13 cellular contexts compared by ENCODE assay signal in genomic region chr9:123434619-123435240, GRCh38.
DNase-seq lines count a peak whose midpoint lies in the region; ATAC-seq and TF ChIP-seq lines count a peak whose summit lies in the region.
"Had no signal": no experiment of that assay in that cellular context is flagged by ENCODE, and none has a peak within 500 bp of the region (broad histone marks: within the 10 kb centered on the region; RNA-seq: fewer than 3 reads in every experiment).

No MANE protein-coding gene starts in this region.

- no peaks in the 10 kb centered on the region for H3K4me1 ChIP-seq in tibial nerve
- H3K4me1 ChIP-seq: stomach had no signal

- ATAC-seq in HG02885 (IDR thresholded peaks at IDR 0.05; ENCODE audit: poor library complexity, unreplicated experiment) (no peak), left ventricle myocardium superior (no peak)
- ATAC-seq: activated CD4-positive, CD25-positive, alpha-beta regulatory T cell treated with anti-CD3 and anti-CD28 coated beads, Interleukin-2, amount 50 U/mL, for 24 hours had no signal

- no peak for TF ChIP-seq POLR2A in tibial nerve (IDR thresholded peaks at IDR 0.05)

- peaks cover 7% of the 10 kb centered on the region for H3K4me1 Mint-ChIP-seq in chondrocyte (ENCODE audit: low read depth)
- H3K4me1 Mint-ChIP-seq in nephron progenitor cell = peaks cover 65% of the 10 kb centered on the region
- H3K4me1 Mint-ChIP-seq: central memory CD8-positive, alpha-beta T cell had no signal

- H3K9me3 ChIP-seq in tibial nerve = peaks cover 0 to 6% (median 0%) of the 10 kb centered on the region in 4 donors

- H3K36me3 Mint-ChIP-seq in chondrocyte (ENCODE audit: low read depth) (peaks cover 12% of the 10 kb centered on the region), nephron progenitor cell (ENCODE audit: low read depth) (peaks cover 13% of the 10 kb centered on the region)

- no peak overlapping the region for H3K4me3 Mint-ChIP-seq in chondrocyte (ENCODE audit: unreplicated experiment)
- H3K4me3 Mint-ChIP-seq in nephron progenitor cell = no peak overlapping the region
- H3K4me3 Mint-ChIP-seq: central memory CD8-positive, alpha-beta T cell had no signal

- peak; percentile 34 for DNase-seq in Daoy (ENCODE audit: low read depth)
- DNase-seq in HuH-7.5 (ENCODE audit: low spot score) = peak; percentile 52
- no peak for DNase-seq in chondrocyte (ENCODE audit: low spot score)
- peak; percentile 36 for DNase-seq in nephron progenitor cell
- no peak for DNase-seq in tibial nerve (ENCODE audit: low spot score in 2 of 2)
- no peak for DNase-seq in occipital lobe (lab: John Stamatoyannopoulos, UW)
- DNase-seq in left ventricle myocardium superior = no peak
- DNase-seq: NCI-H345; stimulated activated CD4-positive, alpha-beta T cell treated with anti-CD3 and anti-CD28 coated beads, Interleukin-2, amount 100 ng/mL, for 24 hours; stomach had no signal

- no peak overlapping the region for H3K4me3 ChIP-seq in tibial nerve
- H3K4me3 ChIP-seq: stomach had no signal

- H3K27me3 ChIP-seq in tibial nerve = no peaks in the 10 kb centered on the region
- H3K27me3 ChIP-seq: stomach had no signal

- intact Hi-C loops in left ventricle myocardium superior (cut with micrococcal nuclease) = no loop called here

- H3K27me3 Mint-ChIP-seq in chondrocyte (ENCODE audit: low read depth) = no peaks in the 10 kb centered on the region
- H3K27me3 Mint-ChIP-seq in nephron progenitor cell (ENCODE audit: low read depth, poor library complexity) = peaks cover 6% of the 10 kb centered on the region
- H3K27me3 Mint-ChIP-seq: central memory CD8-positive, alpha-beta T cell had no signal

- TF ChIP-seq EP300 in tibial nerve (IDR thresholded peaks at IDR 0.05) = no peak

- H3K27ac ChIP-seq in tibial nerve = no peak overlapping the region
- H3K27ac ChIP-seq: stomach had no signal

- TF ChIP-seq CTCF in chondrocyte (IDR thresholded peaks at IDR 0.05) (peak; percentile 37), nephron progenitor cell (IDR thresholded peaks at IDR 0.05) (peak; percentile 17), tibial nerve (IDR thresholded peaks at IDR 0.05) (no peak)

- H3K9me3 Mint-ChIP-seq in chondrocyte (ENCODE audit: low read depth) (peaks cover 4% of the 10 kb centered on the region), nephron progenitor cell (peaks cover 5% of the 10 kb centered on the region)
- H3K9me3 Mint-ChIP-seq: central memory CD8-positive, alpha-beta T cell had no signal

- WGBS in tibial nerve, 2 donors = 79 to 80% methylated on average over 9 of the region's 9 CpGs

- peaks cover 0 to 94% (median 13%) of the 10 kb centered on the region in 3 donors for H3K36me3 ChIP-seq in tibial nerve

- no peak overlapping the region for H3K27ac Mint-ChIP-seq in chondrocyte (ENCODE audit: unreplicated experiment)
- peak overlapping the region; percentile 0 for H3K27ac Mint-ChIP-seq in nephron progenitor cell

Comparison
In these comparisons a context has a peak if more than half of its experiments do, and no peak if none do; other contexts are left out.
1. DNase-seq: peak in Daoy (single experiment), HuH-7.5 (single experiment) and nephron progenitor cell (single experiment); none in chondrocyte (single experiment), tibial nerve (0 of 2), occipital lobe (single experiment) and left ventricle myocardium superior (single experiment).
2. CTCF ChIP-seq: peak in chondrocyte (single experiment) and nephron progenitor cell (single experiment); none in tibial nerve (0 of 5).